Comparison of ENCODE assay signal across 18 cellular contexts in genomic region chr3:55569033-55569518, GRCh38.
DNase-seq lines count a peak whose midpoint lies in the region; TF ChIP-seq lines count a peak whose summit lies in the region.
"Had no signal": no experiment of that assay in that cellular context is flagged by ENCODE, and none has a peak within 500 bp of the region (broad histone marks: within the 10 kb centered on the region; RNA-seq: fewer than 3 reads in every experiment).

No MANE protein-coding gene starts in this region.

- POLR2A ChIA-PET in Caco-2 (lab: Charles Lee): no interaction called here

- peaks cover 13% of the 10 kb centered on the region for H3K36me3 Mint-ChIP-seq in Caco-2 (ENCODE audit: insufficient read depth, unreplicated experiment)
- peaks cover 7% of the 10 kb centered on the region for H3K36me3 Mint-ChIP-seq in glutamatergic neuron (ENCODE audit: unreplicated experiment)
- no peaks in the 10 kb centered on the region for H3K36me3 Mint-ChIP-seq in progenitor cell of endocrine pancreas (ENCODE audit: insufficient read depth)
- H3K36me3 Mint-ChIP-seq: CD8-positive, alpha-beta T cell; IgD-negative memory B cell had no signal

- no peaks in the 10 kb centered on the region; the same call in 1 of the 2 replicates for H3K9me3 ChIP-seq in Caco-2
- H3K9me3 ChIP-seq: A549, BLaER1, SJCRH30 had no signal

- peaks cover 32% of the 10 kb centered on the region for H3K4me1 ChIP-seq in Caco-2
- H3K4me1 ChIP-seq: A549 had no signal

- H3K4me3 ChIP-seq in Caco-2 (ENCODE audit: low read depth, low read length): no peak overlapping the region
- H3K4me3 ChIP-seq in LNCaP clone FGC (ENCODE audit: low read depth, low read length): no peak overlapping the region
- H3K4me3 ChIP-seq: A549, BLaER1, SJCRH30 had no signal

- H3K4me3 Mint-ChIP-seq in Caco-2 (ENCODE audit: unreplicated experiment): peak overlapping the region; percentile 28
- H3K4me3 Mint-ChIP-seq in glutamatergic neuron (ENCODE audit: unreplicated experiment): no peak overlapping the region
- H3K4me3 Mint-ChIP-seq in progenitor cell of endocrine pancreas (ENCODE audit: low read depth): no peak overlapping the region
- H3K4me3 Mint-ChIP-seq: CD8-positive, alpha-beta T cell; HFFc6; IgD-negative memory B cell had no signal

- H3K27me3 Mint-ChIP-seq in Caco-2 (ENCODE audit: insufficient read depth, unreplicated experiment) (no peaks in the 10 kb centered on the region), glutamatergic neuron (ENCODE audit: unreplicated experiment) (peaks cover 3% of the 10 kb centered on the region), progenitor cell of endocrine pancreas (peaks cover 7% of the 10 kb centered on the region)

- H3K9me3 Mint-ChIP-seq in Caco-2 (ENCODE audit: unreplicated experiment) (peaks cover 12% of the 10 kb centered on the region), glutamatergic neuron (ENCODE audit: unreplicated experiment) (no peaks in the 10 kb centered on the region), progenitor cell of endocrine pancreas (ENCODE audit: low read depth) (no peaks in the 10 kb centered on the region)
- H3K9me3 Mint-ChIP-seq: CD8-positive, alpha-beta T cell; HFFc6 had no signal

- H3K36me3 ChIP-seq in Caco-2 (ENCODE audit: control insufficient read depth, insufficient read depth, low read length): no peaks in the 10 kb centered on the region
- H3K36me3 ChIP-seq: BLaER1, SJCRH30 had no signal

- no TSS peak for BruUV-seq in Caco-2 (replicated peaks; lab: Mats Ljungman, UMichigan)

- peaks cover 10% of the 10 kb centered on the region for H3K4me1 Mint-ChIP-seq in Caco-2 (ENCODE audit: low read depth, unreplicated experiment)
- H3K4me1 Mint-ChIP-seq in glutamatergic neuron (ENCODE audit: low read depth, unreplicated experiment): peaks cover 9% of the 10 kb centered on the region
- peaks cover 12% of the 10 kb centered on the region for H3K4me1 Mint-ChIP-seq in progenitor cell of endocrine pancreas (ENCODE audit: low read depth)
- H3K4me1 Mint-ChIP-seq: IgD-negative memory B cell had no signal

- TF ChIP-seq CTCF in Caco-2 (IDR thresholded peaks at IDR 0.05; ENCODE audit: insufficient read depth in 1 of 2, low read depth in 1 of 2, low read length in 1 of 2, severe bottlenecking in 1 of 2, unreplicated experiment in 1 of 2) (no peak), LNCaP clone FGC (IDR thresholded peaks at IDR 0.05; ENCODE audit: control insufficient read depth, extremely low read depth, insufficient read depth) (no peak), glutamatergic neuron (IDR thresholded peaks at IDR 0.05; ENCODE audit: partially characterized antibody, unreplicated experiment) (no peak), progenitor cell of endocrine pancreas (IDR thresholded peaks at IDR 0.05; ENCODE audit: unreplicated experiment) (no peak)

- CTCF ChIA-PET in Caco-2 (lab: Charles Lee): no interaction called here

- H3K27me3 ChIP-seq in Caco-2 (replicated peaks; ENCODE audit: control insufficient read depth, insufficient read depth, low read length): no peaks in the 10 kb centered on the region
- H3K27me3 ChIP-seq: BLaER1, SJCRH30 had no signal

- intact Hi-C loops in Caco-2 (cut with micrococcal nuclease; ENCODE audit: unreplicated experiment): loop anchor here (1.0 to 5.0 kb wide), 3 partner anchors 42 to 82 kb away; partner anchors contain the start of gene WNT5A

- H3K27ac Mint-ChIP-seq in Caco-2 (ENCODE audit: unreplicated experiment) (peak overlapping the region; percentile 89), glutamatergic neuron (ENCODE audit: unreplicated experiment) (peak overlapping the region; percentile 30), progenitor cell of endocrine pancreas (peak overlapping the region; percentile 25)
- H3K27ac Mint-ChIP-seq: CD8-positive, alpha-beta T cell; HFFc6; IgD-negative memory B cell had no signal

- DNase-seq in Caco-2: peak; percentile 71 to 79
- peak; percentile 90 for DNase-seq in LNCaP clone FGC (ENCODE audit: low read depth)
- DNase-seq in glutamatergic neuron: no peak
- no peak for DNase-seq in progenitor cell of endocrine pancreas (ENCODE audit: low spot score, unreplicated experiment)
- DNase-seq in NCI-H1417 treated with DMSO at 0.1 percent for 48 hours (lab: John Stamatoyannopoulos, UW): no peak
- DNase-seq in KG1 (lab: John Stamatoyannopoulos, UW): no peak
- DNase-seq in MV-4-11 (lab: John Stamatoyannopoulos, UW): no peak
- DNase-seq: CD8-positive, alpha-beta T cell; DMS79; HFFc6; NCI-H187; NCI-H2107; NCI-H510A treated with DMSO at 0.1 percent for 48 hours; NCI-H774; SJCRH30 had no signal

Comparison
In these comparisons a context has a peak if more than half of its experiments do, and no peak if none do; other contexts are left out.
1. DNase-seq: peak in Caco-2 (2 of 2) and LNCaP clone FGC (single experiment); none in glutamatergic neuron (single experiment), progenitor cell of endocrine pancreas (single experiment), NCI-H1417 treated with DMSO at 0.1 percent for 48 hours (single experiment), KG1 (single experiment) and MV-4-11 (single experiment).
2. H3K27ac Mint-ChIP-seq: peak in every context shown above with its lines; median percentile 89 in Caco-2; 30 in glutamatergic neuron; 25 in progenitor cell of endocrine pancreas.